17 cellular contexts compared by ENCODE assay signal in genomic region chr3:148604270-148605085, GRCh38.
DNase-seq lines count a peak whose midpoint lies in the region; ATAC-seq and TF ChIP-seq lines count a peak whose summit lies in the region.
"Had no signal": no experiment of that assay in that cellular context is flagged by ENCODE, and none has a peak within 500 bp of the region (broad histone marks: within the 10 kb centered on the region; RNA-seq: fewer than 3 reads in every experiment).

No MANE protein-coding gene starts in this region.

- H3K27me3 ChIP-seq in hepatocyte = no peaks in the 10 kb centered on the region
- no peaks in the 10 kb centered on the region for H3K27me3 ChIP-seq in suprapubic skin
- H3K27me3 ChIP-seq: tibial nerve had no signal

- H3K4me1 ChIP-seq in hepatocyte (ENCODE audit: insufficient read depth) (peaks cover 32% of the 10 kb centered on the region), suprapubic skin (no peaks in the 10 kb centered on the region)

- DNase-seq in NCI-H82 (lab: John Stamatoyannopoulos, UW) = peak; percentile 40
- DNase-seq in NCI-H82 treated with DMSO at 0.1 percent for 48 hours (lab: John Stamatoyannopoulos, UW; ENCODE audit: unreplicated experiment) = no peak
- DNase-seq in amniotic epithelial cell (ENCODE audit: low read depth) = peak; percentile 42
- peak; percentile 13 for DNase-seq in hepatocyte (ENCODE audit: low spot score)
- DNase-seq in suprapubic skin (ENCODE audit: low spot score in 2 of 2) = peak; percentile 72 to 81
- DNase-seq in activated naive CD8-positive, alpha-beta T cell treated with anti-CD3 and anti-CD28 coated beads, Interleukin-2, amount 50 U/mL, for 24 hours = no peak
- DNase-seq in DMS79 (lab: John Stamatoyannopoulos, UW) = no peak
- DNase-seq in NAMALWA (ENCODE audit: low spot score) = no peak
- DNase-seq: 8988T; activated gamma-delta T cell; CD8-positive, alpha-beta memory T cell; effector CD8-positive, alpha-beta T cell; NCI-H1436; NCI-H345; stimulated activated CD4-positive, alpha-beta T cell treated with anti-CD3 and anti-CD28 coated beads, Interleukin-1b, Interleukin-23, amount 100 ng/mL, for 48 hours had no signal

- no peak overlapping the region for H2AFZ ChIP-seq in hepatocyte

- peak overlapping the region; percentile 42 for H3K4me2 ChIP-seq in hepatocyte

- H3K9me3 Mint-ChIP-seq in activated naive CD8-positive, alpha-beta T cell treated with anti-CD3 and anti-CD28 coated beads, Interleukin-2, amount 50 U/mL, for 24 hours = peaks cover 3% of the 10 kb centered on the region

- no peaks in the 10 kb centered on the region for H3K36me3 Mint-ChIP-seq in activated naive CD8-positive, alpha-beta T cell treated with anti-CD3 and anti-CD28 coated beads, Interleukin-2, amount 50 U/mL, for 24 hours (ENCODE audit: low read depth)
- H3K36me3 Mint-ChIP-seq: brain; CD8-positive, alpha-beta memory T cell had no signal

- no peak for TF ChIP-seq CTCF in hepatocyte (IDR thresholded peaks at IDR 0.05; ENCODE audit: poor library complexity)
- no peak for TF ChIP-seq CTCF in suprapubic skin (IDR thresholded peaks at IDR 0.05)

- no peak for TF ChIP-seq EP300 in suprapubic skin (IDR thresholded peaks at IDR 0.05)

- no peaks in the 10 kb centered on the region for H3K4me1 Mint-ChIP-seq in activated naive CD8-positive, alpha-beta T cell treated with anti-CD3 and anti-CD28 coated beads, Interleukin-2, amount 50 U/mL, for 24 hours
- H3K4me1 Mint-ChIP-seq: brain; CD8-positive, alpha-beta memory T cell had no signal

- no peak overlapping the region for H3K4me3 Mint-ChIP-seq in activated naive CD8-positive, alpha-beta T cell treated with anti-CD3 and anti-CD28 coated beads, Interleukin-2, amount 50 U/mL, for 24 hours
- H3K4me3 Mint-ChIP-seq: brain; CD8-positive, alpha-beta memory T cell had no signal

- no peaks in the 10 kb centered on the region for H4K20me1 ChIP-seq in hepatocyte (ENCODE audit: insufficient read depth, poor library complexity, severe bottlenecking)

- no peak for TF ChIP-seq POLR2A in suprapubic skin (IDR thresholded peaks at IDR 0.05)

- H3K27ac ChIP-seq in hepatocyte = peak overlapping the region; percentile 85
- no peak overlapping the region for H3K27ac ChIP-seq in suprapubic skin
- H3K27ac ChIP-seq: tibial nerve had no signal

- H3K36me3 ChIP-seq in hepatocyte (replicated peaks; ENCODE audit: insufficient read depth, low read depth) (no peaks in the 10 kb centered on the region), suprapubic skin (no peaks in the 10 kb centered on the region)
- H3K36me3 ChIP-seq: tibial nerve had no signal

- no peaks in the 10 kb centered on the region for H3K79me2 ChIP-seq in hepatocyte

- no peak for ATAC-seq in activated naive CD8-positive, alpha-beta T cell treated with anti-CD3 and anti-CD28 coated beads, Interleukin-2, amount 50 U/mL, for 24 hours

- H3K9me2 ChIP-seq in hepatocyte (replicated peaks; ENCODE audit: insufficient read depth) = no peaks in the 10 kb centered on the region

- no peak overlapping the region for H3K4me3 ChIP-seq in hepatocyte
- H3K4me3 ChIP-seq in suprapubic skin = no peak overlapping the region
- H3K4me3 ChIP-seq: tibial nerve had no signal

- no peaks in the 10 kb centered on the region for H3K27me3 Mint-ChIP-seq in activated naive CD8-positive, alpha-beta T cell treated with anti-CD3 and anti-CD28 coated beads, Interleukin-2, amount 50 U/mL, for 24 hours
- H3K27me3 Mint-ChIP-seq: brain; CD8-positive, alpha-beta memory T cell had no signal

- 55% methylated on average over 9 of the region's 9 CpGs for WGBS in hepatocyte (ENCODE audit: low lambda C conversion rate, missing lambda C conversion rate)
- 59% methylated on average over 9 of the region's 9 CpGs for WGBS in suprapubic skin

- no peaks in the 10 kb centered on the region for H3K9me3 ChIP-seq in hepatocyte (ENCODE audit: low read depth)
- H3K9me3 ChIP-seq in suprapubic skin = no peaks in the 10 kb centered on the region
- H3K9me3 ChIP-seq: tibial nerve had no signal

- no peak overlapping the region for H3K27ac Mint-ChIP-seq in activated naive CD8-positive, alpha-beta T cell treated with anti-CD3 and anti-CD28 coated beads, Interleukin-2, amount 50 U/mL, for 24 hours
- H3K27ac Mint-ChIP-seq: brain had no signal

Comparison
In these comparisons a context has a peak if more than half of its experiments do, and no peak if none do; other contexts are left out.
1. DNase-seq: peak in NCI-H82 (single experiment), amniotic epithelial cell (single experiment), hepatocyte (single experiment) and suprapubic skin (2 of 2); none in NCI-H82 treated with DMSO at 0.1 percent for 48 hours (single experiment), activated naive CD8-positive, alpha-beta T cell treated with anti-CD3 and anti-CD28 coated beads, Interleukin-2, amount 50 U/mL, for 24 hours (single experiment), DMS79 (single experiment) and NAMALWA (single experiment).